2 cellular contexts compared by ENCODE assay signal in genomic region chr18:35747894-35748472, GRCh38.
TF ChIP-seq lines count a peak whose summit lies in the region.

No MANE protein-coding gene starts in this region.

TF ChIP-seq in HEK293T, 16 proteins besides CTCF, POLR2A, EP300 and RAD21 (continued from another document):
- TF ChIP-seq, protein P1, sequence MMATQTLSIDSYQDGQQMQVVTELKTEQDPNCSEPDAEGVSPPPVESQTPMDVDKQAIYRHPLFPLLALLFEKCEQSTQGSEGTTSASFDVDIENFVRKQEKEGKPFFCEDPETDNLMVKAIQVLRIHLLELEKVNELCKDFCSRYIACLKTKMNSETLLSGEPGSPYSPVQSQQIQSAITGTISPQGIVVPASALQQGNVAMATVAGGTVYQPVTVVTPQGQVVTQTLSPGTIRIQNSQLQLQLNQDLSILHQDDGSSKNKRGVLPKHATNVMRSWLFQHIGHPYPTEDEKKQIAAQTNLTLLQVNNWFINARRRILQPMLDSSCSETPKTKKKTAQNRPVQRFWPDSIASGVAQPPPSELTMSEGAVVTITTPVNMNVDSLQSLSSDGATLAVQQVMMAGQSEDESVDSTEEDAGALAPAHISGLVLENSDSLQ (IDR thresholded peaks at IDR 0.05) = 0 out of 2 replicates have a peak, but pooled peaks have one; percentile 34

TF ChIP-seq in GM12878, 131 proteins besides CTCF, POLR2A, EP300 and RAD21:
- TF ChIP-seq, protein P1 (IDR thresholded peaks at IDR 0.05) = peak; percentile 58; the same call in 1 of the 2 replicates
- no peak for TF ChIP-seq TARDBP (IDR thresholded peaks at IDR 0.05; ENCODE audit: borderline replicate concordance)
- no peak for TF ChIP-seq CREM (IDR thresholded peaks at IDR 0.05; ENCODE audit: low read depth)
- TF ChIP-seq MYB (IDR thresholded peaks at IDR 0.05; ENCODE audit: borderline replicate concordance, low read depth, low read length) = no peak
- TF ChIP-seq DPF2 (IDR thresholded peaks at IDR 0.05) = peak; percentile 58; the same call in 1 of the 2 replicates
- TF ChIP-seq PML (IDR thresholded peaks at IDR 0.05; ENCODE audit: low read length) = no peak
- TF ChIP-seq, protein P2, sequence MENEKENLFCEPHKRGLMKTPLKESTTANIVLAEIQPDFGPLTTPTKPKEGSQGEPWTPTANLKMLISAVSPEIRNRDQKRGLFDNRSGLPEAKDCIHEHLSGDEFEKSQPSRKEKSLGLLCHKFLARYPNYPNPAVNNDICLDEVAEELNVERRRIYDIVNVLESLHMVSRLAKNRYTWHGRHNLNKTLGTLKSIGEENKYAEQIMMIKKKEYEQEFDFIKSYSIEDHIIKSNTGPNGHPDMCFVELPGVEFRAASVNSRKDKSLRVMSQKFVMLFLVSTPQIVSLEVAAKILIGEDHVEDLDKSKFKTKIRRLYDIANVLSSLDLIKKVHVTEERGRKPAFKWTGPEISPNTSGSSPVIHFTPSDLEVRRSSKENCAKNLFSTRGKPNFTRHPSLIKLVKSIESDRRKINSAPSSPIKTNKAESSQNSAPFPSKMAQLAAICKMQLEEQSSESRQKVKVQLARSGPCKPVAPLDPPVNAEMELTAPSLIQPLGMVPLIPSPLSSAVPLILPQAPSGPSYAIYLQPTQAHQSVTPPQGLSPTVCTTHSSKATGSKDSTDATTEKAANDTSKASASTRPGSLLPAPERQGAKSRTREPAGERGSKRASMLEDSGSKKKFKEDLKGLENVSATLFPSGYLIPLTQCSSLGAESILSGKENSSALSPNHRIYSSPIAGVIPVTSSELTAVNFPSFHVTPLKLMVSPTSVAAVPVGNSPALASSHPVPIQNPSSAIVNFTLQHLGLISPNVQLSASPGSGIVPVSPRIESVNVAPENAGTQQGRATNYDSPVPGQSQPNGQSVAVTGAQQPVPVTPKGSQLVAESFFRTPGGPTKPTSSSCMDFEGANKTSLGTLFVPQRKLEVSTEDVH (IDR thresholded peaks at IDR 0.05; ENCODE audit: low read depth, partially characterized antibody) = no peak
